15 cellular contexts compared by ENCODE assay signal in the genomic region with DNA sequence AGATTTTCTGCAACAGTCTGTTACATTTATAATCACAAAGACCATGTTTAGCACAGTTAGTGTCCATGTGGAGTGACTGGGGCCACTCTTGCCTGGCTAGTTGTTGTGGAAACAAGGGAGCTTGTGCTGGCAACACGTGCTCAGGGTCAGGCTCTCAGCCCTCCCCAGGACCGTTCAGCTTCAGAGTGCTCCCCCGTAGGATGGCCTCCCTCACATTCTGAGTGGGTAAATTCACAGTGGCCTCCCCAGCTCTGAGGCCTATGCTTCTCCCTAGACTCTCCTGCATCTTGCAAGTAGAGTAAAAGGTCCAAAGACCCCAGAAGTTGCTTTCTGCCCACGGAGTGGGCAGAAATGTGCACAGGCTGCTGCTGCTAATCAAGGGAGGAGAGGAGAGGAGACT.
"Had no signal": no experiment of that assay in that cellular context is flagged by ENCODE, and none has a peak within 500 bp of the region (broad histone marks: within the 10 kb centered on the region; RNA-seq: fewer than 3 reads in every experiment).

No MANE protein-coding gene starts in this region.

- H3K27me3 Mint-ChIP-seq: activated naive CD8-positive, alpha-beta T cell treated with anti-CD3 and anti-CD28 coated beads for 36 hours had no signal

- H3K27ac Mint-ChIP-seq: activated naive CD8-positive, alpha-beta T cell treated with anti-CD3 and anti-CD28 coated beads for 36 hours; stimulated activated memory B cell treated with anti-CD40 and anti-IgM and Interleukin-4, amounts not matched to agents 10 μg/mL and 1 μg/mL and 100 μg/mL, for 72 hours had no signal

- ATAC-seq: gastrocnemius medialis; left lung; stimulated activated memory B cell treated with anti-CD40 and anti-IgM and Interleukin-4, amounts not matched to agents 10 μg/mL and 1 μg/mL and 100 μg/mL, for 72 hours had no signal

- H3K36me3 ChIP-seq: brain microvascular endothelial cell, gastrocnemius medialis, left lung, ovary, SJSA1, transverse colon had no signal

- H3K4me1 ChIP-seq: gastrocnemius medialis, left lung, SJSA1, transverse colon had no signal

- DNase-seq: activated CD4-positive, alpha-beta T cell treated with anti-CD3 and anti-CD28 coated beads, Interleukin-2, amount 50 U/mL, for 48 hours; activated CD4-positive, CD25-positive, alpha-beta regulatory T cell treated with anti-CD3 and anti-CD28 coated beads, Interleukin-2, amount 50 U/mL, for 72 hours; activated gamma-delta T cell treated with Interleukin-2 at 50 U/mL for 16 hours; activated naive CD8-positive, alpha-beta T cell treated with anti-CD3 and anti-CD28 coated beads for 36 hours; brain microvascular endothelial cell; gastrocnemius medialis; islet precursor cell; left lung; mesenchymal stem cell; small intestine; SW 1271; transverse colon had no signal

- H3K27me3 ChIP-seq: brain microvascular endothelial cell, gastrocnemius medialis, left lung, ovary, transverse colon had no signal

- H3K4me3 ChIP-seq: gastrocnemius medialis, left lung, ovary, SJSA1, transverse colon had no signal

- H3K36me3 Mint-ChIP-seq: activated naive CD8-positive, alpha-beta T cell treated with anti-CD3 and anti-CD28 coated beads for 36 hours; stimulated activated memory B cell treated with anti-CD40 and anti-IgM and Interleukin-4, amounts not matched to agents 10 μg/mL and 1 μg/mL and 100 μg/mL, for 72 hours had no signal

- H3K9me3 Mint-ChIP-seq: activated naive CD8-positive, alpha-beta T cell treated with anti-CD3 and anti-CD28 coated beads for 36 hours; stimulated activated memory B cell treated with anti-CD40 and anti-IgM and Interleukin-4, amounts not matched to agents 10 μg/mL and 1 μg/mL and 100 μg/mL, for 72 hours had no signal

- H3K4me3 Mint-ChIP-seq: activated naive CD8-positive, alpha-beta T cell treated with anti-CD3 and anti-CD28 coated beads for 36 hours; stimulated activated memory B cell treated with anti-CD40 and anti-IgM and Interleukin-4, amounts not matched to agents 10 μg/mL and 1 μg/mL and 100 μg/mL, for 72 hours had no signal

- H3K27ac ChIP-seq: brain microvascular endothelial cell, gastrocnemius medialis, left lung, ovary, SJSA1, transverse colon had no signal

- H3K4me1 Mint-ChIP-seq: activated naive CD8-positive, alpha-beta T cell treated with anti-CD3 and anti-CD28 coated beads for 36 hours; stimulated activated memory B cell treated with anti-CD40 and anti-IgM and Interleukin-4, amounts not matched to agents 10 μg/mL and 1 μg/mL and 100 μg/mL, for 72 hours had no signal

- H3K9me3 ChIP-seq: gastrocnemius medialis, left lung, ovary, SJSA1, transverse colon had no signal
